Comparison of ENCODE assay signal across 1 cellular context in genomic region chrX:40094041-40094899, GRCh38.
A peak's percentile ranks its signal among the peaks of the same experiment; 100 is the strongest.
TF ChIP-seq lines count a peak whose summit lies in the region.

No MANE protein-coding gene starts in this region.

TF ChIP-seq in HepG2, 621 proteins besides CTCF, POLR2A, EP300 and RAD21 (continued from another document):
- TF ChIP-seq ZSCAN21 (CRISPR knock-in tag; IDR thresholded peaks at IDR 0.05; ENCODE audit: borderline replicate concordance) (no peak), HOXA3 (CRISPR knock-in tag; IDR thresholded peaks at IDR 0.05) (0 out of 2 replicates have a peak, but pooled peaks have one; percentile 24), ZNF333 (CRISPR knock-in tag; IDR thresholded peaks at IDR 0.05; ENCODE audit: borderline replicate concordance) (no peak), TOPORS (CRISPR knock-in tag; IDR thresholded peaks at IDR 0.05) (no peak)
